Comparison of ENCODE assay signal across 2 cellular contexts in the genomic region with DNA sequence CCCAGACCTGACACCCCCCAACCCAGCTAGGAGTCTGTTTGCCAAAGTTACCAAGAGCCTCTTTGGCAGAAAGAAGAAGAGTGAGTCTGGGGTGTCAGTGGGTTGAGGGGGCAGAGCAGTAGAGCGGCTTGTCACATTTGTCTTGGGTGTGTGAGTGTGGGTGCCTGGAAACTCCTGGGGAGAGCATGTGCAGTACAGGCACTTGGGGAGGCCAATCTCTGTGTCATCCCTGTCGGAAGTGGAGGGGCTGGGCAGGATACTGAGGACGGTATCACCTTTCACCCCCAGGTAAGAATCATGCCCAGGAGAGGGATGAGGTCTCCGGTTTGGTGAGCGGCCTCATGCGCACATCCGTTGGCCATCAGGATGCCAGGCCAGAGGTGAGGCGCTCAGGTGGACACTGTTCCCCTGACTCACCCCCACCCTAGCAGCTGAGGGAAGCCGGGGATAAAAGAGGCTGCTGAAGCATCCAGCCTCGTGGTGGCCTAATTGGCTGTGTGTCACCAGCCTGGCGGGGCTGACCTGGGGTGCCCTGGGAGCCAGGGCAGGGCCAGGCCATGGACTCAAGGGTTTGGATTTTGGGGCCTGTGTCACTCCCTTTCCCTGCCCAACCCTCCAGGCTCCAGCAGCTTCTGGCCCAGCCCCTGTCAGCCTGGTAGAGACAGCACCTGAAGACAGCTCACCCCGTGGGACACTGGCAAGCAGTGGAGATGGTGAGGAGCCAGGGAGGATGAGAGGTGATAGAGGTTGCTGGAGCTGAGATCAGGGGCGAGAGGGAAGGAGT.
TF ChIP-seq lines count a peak whose summit lies in the region.

No MANE protein-coding gene starts in this region.

TF ChIP-seq in SK-N-SH, 30 proteins besides CTCF, POLR2A, EP300 and RAD21 (continued from another document):
- TF ChIP-seq CHD2 (IDR thresholded peaks at IDR 0.05; ENCODE audit: low read length, partially characterized antibody), result no peak
- TF ChIP-seq, protein P1, sequence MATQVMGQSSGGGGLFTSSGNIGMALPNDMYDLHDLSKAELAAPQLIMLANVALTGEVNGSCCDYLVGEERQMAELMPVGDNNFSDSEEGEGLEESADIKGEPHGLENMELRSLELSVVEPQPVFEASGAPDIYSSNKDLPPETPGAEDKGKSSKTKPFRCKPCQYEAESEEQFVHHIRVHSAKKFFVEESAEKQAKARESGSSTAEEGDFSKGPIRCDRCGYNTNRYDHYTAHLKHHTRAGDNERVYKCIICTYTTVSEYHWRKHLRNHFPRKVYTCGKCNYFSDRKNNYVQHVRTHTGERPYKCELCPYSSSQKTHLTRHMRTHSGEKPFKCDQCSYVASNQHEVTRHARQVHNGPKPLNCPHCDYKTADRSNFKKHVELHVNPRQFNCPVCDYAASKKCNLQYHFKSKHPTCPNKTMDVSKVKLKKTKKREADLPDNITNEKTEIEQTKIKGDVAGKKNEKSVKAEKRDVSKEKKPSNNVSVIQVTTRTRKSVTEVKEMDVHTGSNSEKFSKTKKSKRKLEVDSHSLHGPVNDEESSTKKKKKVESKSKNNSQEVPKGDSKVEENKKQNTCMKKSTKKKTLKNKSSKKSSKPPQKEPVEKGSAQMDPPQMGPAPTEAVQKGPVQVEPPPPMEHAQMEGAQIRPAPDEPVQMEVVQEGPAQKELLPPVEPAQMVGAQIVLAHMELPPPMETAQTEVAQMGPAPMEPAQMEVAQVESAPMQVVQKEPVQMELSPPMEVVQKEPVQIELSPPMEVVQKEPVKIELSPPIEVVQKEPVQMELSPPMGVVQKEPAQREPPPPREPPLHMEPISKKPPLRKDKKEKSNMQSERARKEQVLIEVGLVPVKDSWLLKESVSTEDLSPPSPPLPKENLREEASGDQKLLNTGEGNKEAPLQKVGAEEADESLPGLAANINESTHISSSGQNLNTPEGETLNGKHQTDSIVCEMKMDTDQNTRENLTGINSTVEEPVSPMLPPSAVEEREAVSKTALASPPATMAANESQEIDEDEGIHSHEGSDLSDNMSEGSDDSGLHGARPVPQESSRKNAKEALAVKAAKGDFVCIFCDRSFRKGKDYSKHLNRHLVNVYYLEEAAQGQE (IDR thresholded peaks at IDR 0.05; ENCODE audit: low read depth, low read length), result no peak
- TF ChIP-seq TEAD4 (IDR thresholded peaks at IDR 0.05; ENCODE audit: borderline replicate concordance, insufficient read depth), result no peak
- TF ChIP-seq POLR2AphosphoS5 (IDR thresholded peaks at IDR 0.05; ENCODE audit: low read depth, low read length), result no peak
- TF ChIP-seq FOXJ3 (CRISPR knock-in tag; IDR thresholded peaks at IDR 0.05), result no peak
- TF ChIP-seq, protein P2, sequence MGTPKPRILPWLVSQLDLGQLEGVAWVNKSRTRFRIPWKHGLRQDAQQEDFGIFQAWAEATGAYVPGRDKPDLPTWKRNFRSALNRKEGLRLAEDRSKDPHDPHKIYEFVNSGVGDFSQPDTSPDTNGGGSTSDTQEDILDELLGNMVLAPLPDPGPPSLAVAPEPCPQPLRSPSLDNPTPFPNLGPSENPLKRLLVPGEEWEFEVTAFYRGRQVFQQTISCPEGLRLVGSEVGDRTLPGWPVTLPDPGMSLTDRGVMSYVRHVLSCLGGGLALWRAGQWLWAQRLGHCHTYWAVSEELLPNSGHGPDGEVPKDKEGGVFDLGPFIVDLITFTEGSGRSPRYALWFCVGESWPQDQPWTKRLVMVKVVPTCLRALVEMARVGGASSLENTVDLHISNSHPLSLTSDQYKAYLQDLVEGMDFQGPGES (IDR thresholded peaks at IDR 0.05; ENCODE audit: low read depth, low read length), result no peak
- TF ChIP-seq NFIC (IDR thresholded peaks at IDR 0.05; ENCODE audit: borderline replicate concordance), result no peak
- no peak for TF ChIP-seq TCF12 (IDR thresholded peaks at IDR 0.05)
- no peak for TF ChIP-seq MXI1 (IDR thresholded peaks at IDR 0.05; ENCODE audit: low read depth, low read length)
- TF ChIP-seq, protein P3, sequence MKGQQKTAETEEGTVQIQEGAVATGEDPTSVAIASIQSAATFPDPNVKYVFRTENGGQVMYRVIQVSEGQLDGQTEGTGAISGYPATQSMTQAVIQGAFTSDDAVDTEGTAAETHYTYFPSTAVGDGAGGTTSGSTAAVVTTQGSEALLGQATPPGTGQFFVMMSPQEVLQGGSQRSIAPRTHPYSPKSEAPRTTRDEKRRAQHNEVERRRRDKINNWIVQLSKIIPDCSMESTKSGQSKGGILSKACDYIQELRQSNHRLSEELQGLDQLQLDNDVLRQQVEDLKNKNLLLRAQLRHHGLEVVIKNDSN (IDR thresholded peaks at IDR 0.05; ENCODE audit: borderline replicate concordance, low read depth), result no peak
- no peak for TF ChIP-seq EZH2phosphoT487 (IDR thresholded peaks at IDR 0.05; ENCODE audit: borderline replicate concordance, low read depth)
- TF ChIP-seq, protein P4, sequence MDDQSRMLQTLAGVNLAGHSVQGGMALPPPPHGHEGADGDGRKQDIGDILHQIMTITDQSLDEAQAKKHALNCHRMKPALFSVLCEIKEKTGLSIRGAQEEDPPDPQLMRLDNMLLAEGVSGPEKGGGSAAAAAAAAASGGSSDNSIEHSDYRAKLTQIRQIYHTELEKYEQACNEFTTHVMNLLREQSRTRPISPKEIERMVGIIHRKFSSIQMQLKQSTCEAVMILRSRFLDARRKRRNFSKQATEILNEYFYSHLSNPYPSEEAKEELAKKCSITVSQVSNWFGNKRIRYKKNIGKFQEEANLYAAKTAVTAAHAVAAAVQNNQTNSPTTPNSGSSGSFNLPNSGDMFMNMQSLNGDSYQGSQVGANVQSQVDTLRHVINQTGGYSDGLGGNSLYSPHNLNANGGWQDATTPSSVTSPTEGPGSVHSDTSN (IDR thresholded peaks at IDR 0.05), result no peak
- TF ChIP-seq RCOR1 (IDR thresholded peaks at IDR 0.05; ENCODE audit: low read length), result no peak
- TF ChIP-seq SMC3 (IDR thresholded peaks at IDR 0.05; ENCODE audit: low read depth, low read length), result no peak
- TF ChIP-seq YY1 (IDR thresholded peaks at IDR 0.05; ENCODE audit: low read depth), result no peak
- TF ChIP-seq, protein P5, sequence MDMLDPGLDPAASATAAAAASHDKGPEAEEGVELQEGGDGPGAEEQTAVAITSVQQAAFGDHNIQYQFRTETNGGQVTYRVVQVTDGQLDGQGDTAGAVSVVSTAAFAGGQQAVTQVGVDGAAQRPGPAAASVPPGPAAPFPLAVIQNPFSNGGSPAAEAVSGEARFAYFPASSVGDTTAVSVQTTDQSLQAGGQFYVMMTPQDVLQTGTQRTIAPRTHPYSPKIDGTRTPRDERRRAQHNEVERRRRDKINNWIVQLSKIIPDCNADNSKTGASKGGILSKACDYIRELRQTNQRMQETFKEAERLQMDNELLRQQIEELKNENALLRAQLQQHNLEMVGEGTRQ (IDR thresholded peaks at IDR 0.05; ENCODE audit: borderline replicate concordance, low read depth, low read length), result no peak
- TF ChIP-seq JUND (IDR thresholded peaks at IDR 0.05), result no peak

TF ChIP-seq in SK-N-SH treated with all-trans-retinoic acid at 6 μM for 48 hours, 23 proteins besides CTCF, POLR2A, EP300 and RAD21 (continued from another document):
- TF ChIP-seq ESRRG (CRISPR knock-in tag; IDR thresholded peaks at IDR 0.05) (no peak), BACH2 (CRISPR knock-in tag; IDR thresholded peaks at IDR 0.05; ENCODE audit: borderline replicate concordance) (no peak), ZFP30 (CRISPR knock-in tag; IDR thresholded peaks at IDR 0.05) (no peak), ZNF565 (CRISPR knock-in tag; conservative IDR thresholded peaks at IDR 0.05; ENCODE audit: low read depth) (no peak), ZC3H10 (CRISPR knock-in tag; IDR thresholded peaks at IDR 0.05) (no peak)
- TF ChIP-seq, protein P6, sequence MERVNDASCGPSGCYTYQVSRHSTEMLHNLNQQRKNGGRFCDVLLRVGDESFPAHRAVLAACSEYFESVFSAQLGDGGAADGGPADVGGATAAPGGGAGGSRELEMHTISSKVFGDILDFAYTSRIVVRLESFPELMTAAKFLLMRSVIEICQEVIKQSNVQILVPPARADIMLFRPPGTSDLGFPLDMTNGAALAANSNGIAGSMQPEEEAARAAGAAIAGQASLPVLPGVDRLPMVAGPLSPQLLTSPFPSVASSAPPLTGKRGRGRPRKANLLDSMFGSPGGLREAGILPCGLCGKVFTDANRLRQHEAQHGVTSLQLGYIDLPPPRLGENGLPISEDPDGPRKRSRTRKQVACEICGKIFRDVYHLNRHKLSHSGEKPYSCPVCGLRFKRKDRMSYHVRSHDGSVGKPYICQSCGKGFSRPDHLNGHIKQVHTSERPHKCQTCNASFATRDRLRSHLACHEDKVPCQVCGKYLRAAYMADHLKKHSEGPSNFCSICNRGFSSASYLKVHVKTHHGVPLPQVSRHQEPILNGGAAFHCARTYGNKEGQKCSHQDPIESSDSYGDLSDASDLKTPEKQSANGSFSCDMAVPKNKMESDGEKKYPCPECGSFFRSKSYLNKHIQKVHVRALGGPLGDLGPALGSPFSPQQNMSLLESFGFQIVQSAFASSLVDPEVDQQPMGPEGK (CRISPR knock-in tag; IDR thresholded peaks at IDR 0.05; ENCODE audit: borderline replicate concordance), result no peak
TF ChIP-seq in SK-N-SH treated with all-trans-retinoic acid at 6 μM for 48 hours: peak in this region for 0.
